ENCODE assay signal across 8 cellular contexts in genomic region chr16:48432136-48432535, GRCh38. TPM values are rescaled to one million over a fixed set of nuclear protein-coding genes. Genes with fewer than 3 reads are reported as not detected.
DNase-seq lines count a peak whose midpoint lies in the region; ATAC-seq lines count a peak whose summit lies in the region.

No MANE protein-coding gene starts in this region.

- ATAC-seq in GM18861 (IDR thresholded peaks at IDR 0.05; ENCODE audit: unreplicated experiment) (peak; percentile 80), HG02623 (IDR thresholded peaks at IDR 0.05; ENCODE audit: unreplicated experiment) (peak; percentile 72), left colon (peak; percentile 90)

- intact Hi-C loops in left colon (cut with DNase I, micrococcal nuclease), result no loop called here

- DNase-seq in NCI-H2029 (lab: John Stamatoyannopoulos, UW) (peak; percentile 36), left colon (peak in 1 of 2 donors; percentile 15), NCI-H2196 (lab: John Stamatoyannopoulos, UW; ENCODE audit: unreplicated experiment) (no peak), NCI-H2081 treated with DMSO at 0.1 percent for 48 hours (lab: John Stamatoyannopoulos, UW) (no peak)
- no peak for DNase-seq in activated CD4-positive, alpha-beta T cell treated with anti-CD3 and anti-CD28 coated beads for 48 hours
- DNase-seq in activated naive CD4-positive, alpha-beta T cell treated with anti-CD3 and anti-CD28 coated beads, Interleukin-2, amount 50 U/mL, for 16 hours, result no peak

RNA-seq across cellular contexts. Expression of gene SIAH1, which starts 46.9 kb away (rescaled TPM):
- total RNA-seq in left colon, result 10 to 100 TPM; 25.1 to 30.7 TPM
